In genomic region chr6:29887819-29888581, GRCh38 we compare ENCODE assay signal across 8 cellular contexts. TPM values are rescaled to one million over a fixed set of nuclear protein-coding genes. Genes with fewer than 3 reads are reported as not detected.
DNase-seq lines count a peak whose midpoint lies in the region; ATAC-seq and TF ChIP-seq lines count a peak whose summit lies in the region.

No MANE protein-coding gene starts in this region.

- WGBS in sigmoid colon, 2 donors: 0 to 1% methylated on average over 80 to 81 of the region's 81 CpGs

- TF ChIP-seq POLR2A in sigmoid colon (IDR thresholded peaks at IDR 0.05): no peak

- CTCF ChIA-PET in AG04450 (lab: Charles Lee): no interaction called here

- H3K4me1 ChIP-seq in sigmoid colon: peaks cover 0 to 3% (median 0%) of the 10 kb centered on the region in 4 donors

- H3K4me3 ChIP-seq in AG04450 (ENCODE audit: low read depth, low read length) (peak overlapping the region; percentile 63), sigmoid colon (peak overlapping the region in 3 of 4 donors; percentile 45 to 62 (median 56))

- POLR2A ChIA-PET in AG04450 (lab: Yijun Ruan, JAX): no interaction called here

- TF ChIP-seq EP300 in sigmoid colon (IDR thresholded peaks at IDR 0.05): no peak

- H3K27me3 ChIP-seq in AG04450 (ENCODE audit: control insufficient read depth, insufficient read depth, low read length): peaks cover 5% of the 10 kb centered on the region
- H3K27me3 ChIP-seq in sigmoid colon: no peaks in the 10 kb centered on the region

- H3K36me3 ChIP-seq in sigmoid colon: no peaks in the 10 kb centered on the region

- no peak for DNase-seq in AG04450 (ENCODE audit: low read depth, low spot score)
- DNase-seq in T follicular helper cell (ENCODE audit: low read depth): peak; percentile 75
- peak in 34 of 56 donors; percentile 1 to 75 (median 30) for DNase-seq in amygdala (lab: John Stamatoyannopoulos, UW)
- DNase-seq in hepatic stellate cell (ENCODE audit: low spot score): peak; percentile 51
- peak; percentile 92 for DNase-seq in sigmoid colon
- DNase-seq in NCI-H82 treated with DMSO at 0.1 percent for 48 hours (lab: John Stamatoyannopoulos, UW; ENCODE audit: unreplicated experiment): no peak

- peak; percentile 43 for ATAC-seq in GM18858 (IDR thresholded peaks at IDR 0.05; ENCODE audit: unreplicated experiment)
- peak; percentile 76 for ATAC-seq in HG03097 (IDR thresholded peaks at IDR 0.05; ENCODE audit: low FRiP score, unreplicated experiment)

- H3K9me3 ChIP-seq in AG04450 (ENCODE audit: control insufficient read depth, insufficient read depth, low read length) (no peaks in the 10 kb centered on the region; the same call in 1 of the 2 replicates), sigmoid colon (no peaks in the 10 kb centered on the region)

- intact Hi-C loops in sigmoid colon (cut with DNase I): loop anchor here (1.0 to 5.0 kb wide), 4 partner anchors 39 to 179 kb away; partner anchors contain the start of genes HLA-A and PPP1R11

- TF ChIP-seq CTCF in AG04450 (IDR thresholded peaks at IDR 0.05; ENCODE audit: low read depth, low read length) (no peak), sigmoid colon (IDR thresholded peaks at IDR 0.05) (no peak)

- H3K27ac ChIP-seq in AG04450 (ENCODE audit: low read depth, low read length) (no peak overlapping the region), sigmoid colon (peak overlapping the region in 3 of 4 donors; percentile 84 to 91 (median 88))

RNA-seq across cellular contexts. Expression of gene HLA-A, which starts 54.3 kb away (rescaled TPM):
- polyA plus RNA-seq in AG04450 (2011; rRNA removed): 368 and 445 TPM in 2 replicates
- polyA minus RNA-seq in AG04450 (2011; rRNA and poly(A)+ RNA removed): 80.3 and 107 TPM in 2 replicates
- 100 to 1,000 TPM; 279 to 524 (median 398) TPM for total RNA-seq in sigmoid colon
- 1,000 to 10,000 TPM in 1 of 3 donors, 100 to 1,000 TPM in 2; 302 to 2,938 (median 684) TPM for polyA plus RNA-seq in sigmoid colon

Comparison
In these comparisons a context has a peak if more than half of its experiments do, and no peak if none do; other contexts are left out.
1. DNase-seq: peak in T follicular helper cell (single experiment), amygdala (34 of 56), hepatic stellate cell (single experiment) and sigmoid colon (single experiment); none in AG04450 (single experiment) and NCI-H82 treated with DMSO at 0.1 percent for 48 hours (single experiment).